Comparison of ENCODE assay signal across 9 cellular contexts in the genomic region with DNA sequence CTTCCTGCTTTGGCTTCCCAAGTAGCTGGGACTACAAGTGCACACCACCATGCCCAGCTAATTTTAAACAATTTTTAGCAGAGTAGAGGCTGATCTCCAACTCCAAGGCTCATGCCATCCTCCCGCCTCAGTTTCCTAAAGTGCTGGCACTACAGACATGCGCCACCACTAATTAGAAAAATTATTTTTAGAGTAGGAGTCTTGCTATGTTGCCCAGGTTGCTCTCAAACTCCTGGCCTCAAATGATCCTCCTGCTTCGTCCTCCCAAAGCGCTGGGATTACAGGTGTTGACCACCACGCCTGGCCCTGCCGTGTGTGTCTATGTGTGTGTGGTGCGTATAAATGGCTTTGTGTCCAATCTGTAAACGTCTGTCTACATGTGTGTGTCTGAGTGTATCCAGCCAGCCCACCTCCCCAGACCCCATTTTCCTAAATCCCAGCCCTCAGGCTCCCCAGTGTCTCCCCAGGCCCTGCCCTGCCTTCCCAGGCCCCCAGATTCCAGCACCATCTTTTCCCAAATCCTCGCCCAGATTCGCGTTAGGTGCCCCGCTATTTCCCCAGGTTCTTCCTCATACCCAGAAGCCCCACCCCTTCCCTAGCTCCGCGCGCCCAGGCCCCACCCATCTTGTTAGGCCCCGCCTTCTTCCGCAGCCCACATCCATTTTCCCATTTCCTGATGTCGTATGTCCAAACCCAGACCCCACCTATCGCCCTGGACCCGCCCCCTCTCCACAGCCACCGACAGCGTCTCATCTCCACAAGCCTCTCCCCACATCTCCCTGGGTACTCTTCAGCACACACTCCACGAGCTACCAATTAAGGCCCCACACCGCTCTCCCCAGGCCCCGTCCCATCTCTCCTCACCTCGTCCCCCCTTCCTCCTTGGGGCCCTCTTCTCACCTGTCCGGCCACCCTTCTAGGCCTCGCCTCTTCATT. TPM values are rescaled to one million over a fixed set of nuclear protein-coding genes. Genes with fewer than 3 reads are reported as not detected.
DNase-seq lines count a peak whose midpoint lies in the region; ATAC-seq, FAIRE-seq and TF ChIP-seq lines count a peak whose summit lies in the region.
"Had no signal": no experiment of that assay in that cellular context is flagged by ENCODE, and none has a peak within 500 bp of the region (broad histone marks: within the 10 kb centered on the region; RNA-seq: fewer than 3 reads in every experiment).

No MANE protein-coding gene starts in this region.

- intact Hi-C loops in dendritic cell treated with granulocyte-macrophage colony-stimulating factor and Interleukin-4, amounts not matched to agents 40 ng/mL and 50 ng/mL, for 4 days (cut with micrococcal nuclease): no loop called here

- no peaks in the 10 kb centered on the region for H3K79me2 ChIP-seq in GM23248 (ENCODE audit: insufficient read depth)

- H4K20me1 ChIP-seq in GM23248 (ENCODE audit: insufficient read depth): no peaks in the 10 kb centered on the region

- peaks cover 44% of the 10 kb centered on the region for H3K4me1 Mint-ChIP-seq in dendritic cell treated with granulocyte-macrophage colony-stimulating factor and Interleukin-4, amounts not matched to agents 40 ng/mL and 50 ng/mL, for 4 days (ENCODE audit: low read depth)
- H3K4me1 Mint-ChIP-seq in progenitor cell of endocrine pancreas (ENCODE audit: low read depth): peaks cover 2% of the 10 kb centered on the region

- no peak overlapping the region for H3K4me3 ChIP-seq in GM23248
- H3K4me3 ChIP-seq: ovary had no signal

- 23 to 25% methylated on average over 17 to 28 of the region's 28 CpGs for WGBS in GM23248 (ENCODE audit: low coverage in 1 of 2, low lambda C conversion rate in 2 of 2, missing lambda C conversion rate in 2 of 2), 2 experiments

- no peak overlapping the region for H2AFZ ChIP-seq in GM23248

- no peak overlapping the region for H3K27ac ChIP-seq in GM23248
- H3K27ac ChIP-seq: ovary had no signal

- no peak overlapping the region for H3K9ac ChIP-seq in GM23248

- no peak for FAIRE-seq in urothelium cell line (lab: Jason Lieb, UNC)

- TF ChIP-seq CTCF in progenitor cell of endocrine pancreas (IDR thresholded peaks at IDR 0.05; ENCODE audit: unreplicated experiment): no peak

- no peaks in the 10 kb centered on the region for H3K9me2 ChIP-seq in GM23248 (ENCODE audit: insufficient read depth)

- no peaks in the 10 kb centered on the region for H3F3A ChIP-seq in GM23248 (ENCODE audit: insufficient read depth)

- peaks cover 85% of the 10 kb centered on the region for H3K27me3 Mint-ChIP-seq in dendritic cell treated with granulocyte-macrophage colony-stimulating factor and Interleukin-4, amounts not matched to agents 40 ng/mL and 50 ng/mL, for 4 days
- H3K27me3 Mint-ChIP-seq in progenitor cell of endocrine pancreas: peaks cover 90% of the 10 kb centered on the region

- H3K36me3 ChIP-seq in GM23248 (ENCODE audit: low read depth): no peaks in the 10 kb centered on the region
- H3K36me3 ChIP-seq: ovary had no signal

- no peaks in the 10 kb centered on the region for H3K36me3 Mint-ChIP-seq in dendritic cell treated with granulocyte-macrophage colony-stimulating factor and Interleukin-4, amounts not matched to agents 40 ng/mL and 50 ng/mL, for 4 days (ENCODE audit: low read depth)
- peaks cover 1% of the 10 kb centered on the region for H3K36me3 Mint-ChIP-seq in progenitor cell of endocrine pancreas (ENCODE audit: insufficient read depth)

- peak overlapping the region; percentile 55 for H3K4me3 Mint-ChIP-seq in dendritic cell treated with granulocyte-macrophage colony-stimulating factor and Interleukin-4, amounts not matched to agents 40 ng/mL and 50 ng/mL, for 4 days
- H3K4me3 Mint-ChIP-seq in progenitor cell of endocrine pancreas (ENCODE audit: low read depth): no peak overlapping the region

- H3K27ac Mint-ChIP-seq in dendritic cell treated with granulocyte-macrophage colony-stimulating factor and Interleukin-4, amounts not matched to agents 40 ng/mL and 50 ng/mL, for 4 days: no peak overlapping the region
- peak overlapping the region; percentile 17 for H3K27ac Mint-ChIP-seq in progenitor cell of endocrine pancreas

- no peak for ATAC-seq in HG03045 (IDR thresholded peaks at IDR 0.05; ENCODE audit: unreplicated experiment)
- ATAC-seq in GM18861 (IDR thresholded peaks at IDR 0.05; ENCODE audit: unreplicated experiment): no peak

- H3K4me2 ChIP-seq in GM23248 (ENCODE audit: unreplicated experiment): no peak overlapping the region

- H3K9me3 ChIP-seq in GM23248 (ENCODE audit: low read depth): no peaks in the 10 kb centered on the region

- H3K27me3 ChIP-seq in GM23248 (replicated peaks; ENCODE audit: insufficient read depth): peaks cover 84% of the 10 kb centered on the region
- H3K27me3 ChIP-seq: ovary had no signal

- DNase-seq in GM23248: peak; percentile 21
- peak; percentile 30 for DNase-seq in NCI-H748 treated with DMSO at 0.1 percent for 48 hours (lab: John Stamatoyannopoulos, UW)
- no peak for DNase-seq in progenitor cell of endocrine pancreas (ENCODE audit: low spot score, unreplicated experiment)
- no peak for DNase-seq in urothelium cell line (ENCODE audit: low spot score)
- no peak for DNase-seq in activated CD8-positive, alpha-beta memory T cell treated with anti-CD3 and anti-CD28 coated beads, Interleukin-2, amount 50 U/mL, for 48 hours

- in situ Hi-C loops in GM23248 (cut with MboI): no loop called here

- H3K9me3 Mint-ChIP-seq in dendritic cell treated with granulocyte-macrophage colony-stimulating factor and Interleukin-4, amounts not matched to agents 40 ng/mL and 50 ng/mL, for 4 days: peaks cover 9% of the 10 kb centered on the region
- no peaks in the 10 kb centered on the region for H3K9me3 Mint-ChIP-seq in progenitor cell of endocrine pancreas (ENCODE audit: low read depth)

- H3K4me1 ChIP-seq in GM23248 (ENCODE audit: insufficient read depth): no peaks in the 10 kb centered on the region

RNA-seq across cellular contexts. Expression of a gene that starts 24.9 kb away (rescaled TPM):
- 0.38 TPM in 1 of 2 replicates, not detected in the other for total RNA-seq in GM23248 (2014; rRNA removed; shearing (Covaris generic))
- polyA plus RNA-seq in GM23248 (2016; fragmentation: Nextera tagmentation; extraction: Ambion mirVana): 0.11 TPM in 1 of 2 replicates, not detected in the other
- total RNA-seq in progenitor cell of endocrine pancreas: 1.2 and 1.4 TPM in 2 replicates

RNA-seq across cellular contexts. Expression of a gene that starts 27.5 kb away (rescaled TPM):
- total RNA-seq in GM23248 (2014; rRNA removed; shearing (Covaris generic)): 51.5 and 56.1 TPM in 2 replicates
- polyA plus RNA-seq in GM23248 (2016; fragmentation: Nextera tagmentation; extraction: Ambion mirVana): 17.6 and 20.1 TPM in 2 replicates
- total RNA-seq in progenitor cell of endocrine pancreas: 25.5 and 30.8 TPM in 2 replicates

RNA-seq across cellular contexts. Expression of a gene that starts 37.2 kb away (rescaled TPM):
- total RNA-seq in GM23248 (2014; rRNA removed; shearing (Covaris generic)): 3.1 and 18.3 TPM in 2 replicates
- polyA plus RNA-seq in GM23248 (2016; fragmentation: Nextera tagmentation; extraction: Ambion mirVana): 7.2 and 9.6 TPM in 2 replicates
- 29.9 and 30.5 TPM in 2 replicates for total RNA-seq in progenitor cell of endocrine pancreas

Comparison
In these comparisons a context has a peak if more than half of its experiments do, and no peak if none do; other contexts are left out.
1. DNase-seq: peak in GM23248 (single experiment) and NCI-H748 treated with DMSO at 0.1 percent for 48 hours (single experiment); none in progenitor cell of endocrine pancreas (single experiment), urothelium cell line (single experiment) and activated CD8-positive, alpha-beta memory T cell treated with anti-CD3 and anti-CD28 coated beads, Interleukin-2, amount 50 U/mL, for 48 hours (single experiment).